ENCODE assay signal across 14 cellular contexts in genomic region chr10:75432763-75433162, GRCh38. TPM values are rescaled to one million over a fixed set of nuclear protein-coding genes. Genes with fewer than 3 reads are reported as not detected.
"Had no signal": no experiment of that assay in that cellular context is flagged by ENCODE, and none has a peak within 500 bp of the region (broad histone marks: within the 10 kb centered on the region; RNA-seq: fewer than 3 reads in every experiment).

No MANE protein-coding gene starts in this region.

- H3K27ac ChIP-seq: breast epithelium, parathyroid adenoma, skin epidermis, VCaP had no signal

- H3K9me3 ChIP-seq: breast epithelium, heart left ventricle, uterus had no signal

- H3K9me3 Mint-ChIP-seq: activated CD4-positive, alpha-beta memory T cell treated with anti-CD3 and anti-CD28 coated beads, Interleukin-2, amount 10 ng/mL, durations not matched to agents 7 days and 5 days; activated T-cell treated with anti-CD3 and anti-CD28 coated beads, Interleukin-2, amount 50 U/mL, for 72 hours; neural crest cell; T-cell had no signal

- H2AFZ ChIP-seq: parathyroid adenoma had no signal

- H3K9ac ChIP-seq: parathyroid adenoma had no signal

- H3K79me2 ChIP-seq: parathyroid adenoma had no signal

- H3K4me1 ChIP-seq: parathyroid adenoma had no signal

- H3K27me3 ChIP-seq: breast epithelium, heart left ventricle, uterus had no signal

- H3K4me3 ChIP-seq: uterus had no signal

- H3K4me3 Mint-ChIP-seq: activated CD4-positive, alpha-beta memory T cell treated with anti-CD3 and anti-CD28 coated beads, Interleukin-2, amount 10 ng/mL, durations not matched to agents 7 days and 5 days; activated CD4-positive, alpha-beta T cell treated with anti-CD3 and anti-CD28 coated beads for 36 hours had no signal

- H3K36me3 ChIP-seq: breast epithelium, heart left ventricle, uterus had no signal

- H3K4me1 Mint-ChIP-seq: activated CD4-positive, alpha-beta T cell treated with anti-CD3 and anti-CD28 coated beads for 36 hours had no signal

- ATAC-seq: activated CD4-positive, alpha-beta T cell treated with anti-CD3 and anti-CD28 coated beads for 36 hours; activated T-cell treated with anti-CD3 and anti-CD28 coated beads, Interleukin-2, amount 50 U/mL, for 72 hours; heart left ventricle; T-cell had no signal

- H3K36me3 Mint-ChIP-seq: T-cell had no signal

- DNase-seq: activated CD4-positive, alpha-beta memory T cell treated with anti-CD3 and anti-CD28 coated beads, Interleukin-2, amount 10 ng/mL, durations not matched to agents 7 days and 5 days; activated CD4-positive, alpha-beta T cell treated with anti-CD3 and anti-CD28 coated beads for 36 hours; activated naive CD4-positive, alpha-beta T cell; activated T-cell treated with anti-CD3 and anti-CD28 coated beads, Interleukin-2, amount 50 U/mL, for 72 hours; aorta; heart left ventricle; mammary epithelial cell; T-cell had no signal

RNA-seq across cellular contexts. Expression of gene LRMDA, which starts 1.3 kb away (rescaled TPM):
- total RNA-seq: activated CD4-positive, alpha-beta memory T cell treated with anti-CD3 and anti-CD28 coated beads, Interleukin-2, amount 10 ng/mL, durations not matched to agents 7 days and 5 days; activated CD4-positive, alpha-beta T cell treated with anti-CD3 and anti-CD28 coated beads for 36 hours; activated T-cell treated with anti-CD3 and anti-CD28 coated beads, Interleukin-2, amount 50 U/mL, for 72 hours had no signal
